In genomic region chr9:97695390-97695789, GRCh38 we compare ENCODE assay signal across 1 cellular context.
TF ChIP-seq lines count a peak whose summit lies in the region.

No MANE protein-coding gene starts in this region.

TF ChIP-seq in WTC11, 78 proteins besides CTCF, POLR2A, EP300 and RAD21 (continued from another document):
- TF ChIP-seq ZNF396 (CRISPR knock-in tag; IDR thresholded peaks at IDR 0.05; ENCODE audit: borderline replicate concordance) = no peak
- no peak for TF ChIP-seq EMX1 (CRISPR knock-in tag; IDR thresholded peaks at IDR 0.05)
- no peak for TF ChIP-seq NR3C1 (CRISPR knock-in tag; conservative IDR thresholded peaks at IDR 0.05; ENCODE audit: low read depth)
- TF ChIP-seq E2F1 (CRISPR knock-in tag; IDR thresholded peaks at IDR 0.05) = no peak
- no peak for TF ChIP-seq NR1H2 (CRISPR knock-in tag; IDR thresholded peaks at IDR 0.05)
- TF ChIP-seq KAT7 (CRISPR knock-in tag; IDR thresholded peaks at IDR 0.05; ENCODE audit: borderline replicate concordance) = no peak
- no peak for TF ChIP-seq SOX15 (CRISPR knock-in tag; IDR thresholded peaks at IDR 0.05)
- no peak for TF ChIP-seq SMAD4 (CRISPR knock-in tag; IDR thresholded peaks at IDR 0.05)
- TF ChIP-seq ATF3 (CRISPR knock-in tag; conservative IDR thresholded peaks at IDR 0.05) = no peak
- no peak for TF ChIP-seq TCF7 (CRISPR knock-in tag; IDR thresholded peaks at IDR 0.05; ENCODE audit: low read depth)
- TF ChIP-seq MXD4 (CRISPR knock-in tag; IDR thresholded peaks at IDR 0.05; ENCODE audit: borderline replicate concordance) = no peak
- no peak for TF ChIP-seq NR2C2 (CRISPR knock-in tag; IDR thresholded peaks at IDR 0.05)
- no peak for TF ChIP-seq ATF6 (CRISPR knock-in tag; IDR thresholded peaks at IDR 0.05)
- no peak for TF ChIP-seq HMGXB4 (CRISPR knock-in tag; IDR thresholded peaks at IDR 0.05)
- TF ChIP-seq ARID4B (CRISPR knock-in tag; IDR thresholded peaks at IDR 0.05; ENCODE audit: borderline replicate concordance) = no peak
